ENCODE assay signal across 15 cellular contexts in genomic region chr3:171297228-171297627, GRCh38.
A peak's percentile ranks its signal among the peaks of the same experiment; 100 is the strongest.
DNase-seq lines count a peak whose midpoint lies in the region; ATAC-seq and TF ChIP-seq lines count a peak whose summit lies in the region.
"Had no signal": no experiment of that assay in that cellular context is flagged by ENCODE, and none has a peak within 500 bp of the region (broad histone marks: within the 10 kb centered on the region; RNA-seq: fewer than 3 reads in every experiment).

No MANE protein-coding gene starts in this region.

- intact Hi-C loops in psoas muscle (cut with DNase I), result no loop called here

- no peaks in the 10 kb centered on the region for H3K36me3 ChIP-seq in HEK293 (ENCODE audit: control insufficient read depth in 2 of 2, insufficient read depth in 1 of 2, low read length in 2 of 2)
- no peaks in the 10 kb centered on the region for H3K36me3 ChIP-seq in right atrium auricular region
- no peaks in the 10 kb centered on the region for H3K36me3 ChIP-seq in psoas muscle (ENCODE audit: insufficient read depth in 1 of 2, low read depth in 1 of 2)
- H3K36me3 ChIP-seq: BE2C had no signal

- H3K27me3 Mint-ChIP-seq in WTC11 (ENCODE audit: low read depth), result no peaks in the 10 kb centered on the region
- H3K27me3 Mint-ChIP-seq: CD4-positive, alpha-beta memory T cell had no signal

- WGBS in psoas muscle, 3 donors, result 52% methylated on average over 2 of the region's 2 CpGs

- TF ChIP-seq CTCF in HEK293 (tag by site-specific recombination; IDR thresholded peaks at IDR 0.05) (no peak), WTC11 (IDR thresholded peaks at IDR 0.05) (no peak), right atrium auricular region (IDR thresholded peaks at IDR 0.05) (no peak), psoas muscle (IDR thresholded peaks at IDR 0.05) (no peak)

- peaks cover 31% of the 10 kb centered on the region for H3K4me1 Mint-ChIP-seq in WTC11

- no peak for DNase-seq in WTC11 (ENCODE audit: low spot score)
- no peak for DNase-seq in right atrium auricular region (ENCODE audit: low spot score)
- no peak for DNase-seq in psoas muscle
- DNase-seq in activated CD4-positive, CD25-positive, alpha-beta regulatory T cell treated with anti-CD3 and anti-CD28 coated beads, Interleukin-2, amount 50 U/mL, for 72 hours, result no peak
- no peak for DNase-seq in NCI-H2081 treated with DMSO at 0.1 percent for 48 hours (lab: John Stamatoyannopoulos, UW)
- DNase-seq in anterior cingulate cortex (lab: John Stamatoyannopoulos, UW), result no peak
- DNase-seq: BE2C; CD4-positive, alpha-beta memory T cell; DMS79; GOT3; H9 had no signal

- H3K4me1 ChIP-seq in HEK293 (ENCODE audit: control insufficient read depth, insufficient read depth, low read length), result no peaks in the 10 kb centered on the region
- peaks cover 0 to 29% of the 10 kb centered on the region in 2 donors for H3K4me1 ChIP-seq in right atrium auricular region
- peaks cover 24% of the 10 kb centered on the region for H3K4me1 ChIP-seq in psoas muscle
- H3K4me1 ChIP-seq: A549, BE2C had no signal

- peaks cover 3% of the 10 kb centered on the region; the same call in 1 of the 2 replicates for H3K9me3 Mint-ChIP-seq in WTC11
- H3K9me3 Mint-ChIP-seq: H9 had no signal

- ATAC-seq in WTC11, result no peak
- ATAC-seq in psoas muscle, result peak in 3 of 4 donors; percentile 3 to 7 (median 4)
- ATAC-seq: A549, HepG2 had no signal

- 0 out of 2 replicates have a peak overlapping the region, but pooled peaks have one; percentile 1 for H3K27ac Mint-ChIP-seq in WTC11
- H3K27ac Mint-ChIP-seq: H9 had no signal

- peaks cover 8% of the 10 kb centered on the region for H3K36me3 Mint-ChIP-seq in WTC11

- H3K9me3 ChIP-seq in HEK293 (ENCODE audit: control insufficient read depth, insufficient read depth, low read depth, low read length) (no peaks in the 10 kb centered on the region), right atrium auricular region (no peaks in the 10 kb centered on the region), psoas muscle (no peaks in the 10 kb centered on the region)
- H3K9me3 ChIP-seq: A549, BE2C had no signal

- CTCF ChIA-PET in HEK293 (lab: Yijun Ruan, JAX) (interaction anchor here (0.6 kb wide), 1 partner anchor 65 kb away, joined by 3 read pairs; no protein-coding TSS in a partner anchor), WTC11 (lab: Charles Lee) (no interaction called here)

- no peak overlapping the region for H3K4me3 Mint-ChIP-seq in WTC11
- H3K4me3 Mint-ChIP-seq: CD4-positive, alpha-beta memory T cell; H9 had no signal

- H3K27me3 ChIP-seq in right atrium auricular region, result no peaks in the 10 kb centered on the region
- H3K27me3 ChIP-seq in psoas muscle (ENCODE audit: insufficient read depth in 3 of 3, low read length in 2 of 3), result no peaks in the 10 kb centered on the region
- H3K27me3 ChIP-seq: BE2C had no signal

- no peak overlapping the region for H3K4me3 ChIP-seq in HEK293 (ENCODE audit: low read depth, low read length)
- no peak overlapping the region for H3K4me3 ChIP-seq in right atrium auricular region
- no peak overlapping the region for H3K4me3 ChIP-seq in psoas muscle
- H3K4me3 ChIP-seq: A549 had no signal

- no peak overlapping the region for H3K27ac ChIP-seq in HEK293 (ENCODE audit: extremely low read depth, low read depth, low read length)
- H3K27ac ChIP-seq in right atrium auricular region, result peak overlapping the region; percentile 27 to 86
- peak overlapping the region; percentile 48 for H3K27ac ChIP-seq in psoas muscle
- H3K27ac ChIP-seq: A549, C4-2B had no signal

- POLR2A ChIA-PET in HEK293 (lab: Yijun Ruan, JAX), result no interaction called here
- POLR2A ChIA-PET in WTC11 (lab: Charles Lee), result no interaction called here

TF ChIP-seq in HEK293, 187 proteins besides CTCF, POLR2A, EP300 and RAD21 (continues in another document):
- TF ChIP-seq PRDM4 (tag by site-specific recombination; IDR thresholded peaks at IDR 0.05) (peak; percentile 55; the same call in 1 of the 2 replicates), PRDM1 (tag by site-specific recombination; IDR thresholded peaks at IDR 0.05) (peak; percentile 23; the same call in 1 of the 2 replicates), ZNF585B (tag by site-specific recombination; IDR thresholded peaks at IDR 0.05) (no peak)

TF ChIP-seq in WTC11, 78 proteins besides CTCF, POLR2A, EP300 and RAD21:
- no peak for TF ChIP-seq PREB (CRISPR knock-in tag; IDR thresholded peaks at IDR 0.05; ENCODE audit: borderline replicate concordance)
- TF ChIP-seq FOXK1 (CRISPR knock-in tag; IDR thresholded peaks at IDR 0.05), result no peak
- no peak for TF ChIP-seq ZNF263 (CRISPR knock-in tag; IDR thresholded peaks at IDR 0.05; ENCODE audit: low read depth)
- no peak for TF ChIP-seq GRHL2 (CRISPR knock-in tag; IDR thresholded peaks at IDR 0.05; ENCODE audit: insufficient replicate concordance, severe bottlenecking)
- no peak for TF ChIP-seq ZNF671 (CRISPR knock-in tag; IDR thresholded peaks at IDR 0.05)
- TF ChIP-seq ZNF121 (CRISPR knock-in tag; IDR thresholded peaks at IDR 0.05), result no peak
- no peak for TF ChIP-seq TP53 (CRISPR knock-in tag; IDR thresholded peaks at IDR 0.05)
- TF ChIP-seq STAT6 (CRISPR knock-in tag; conservative IDR thresholded peaks at IDR 0.05; ENCODE audit: low read depth), result no peak
- TF ChIP-seq ATF2 (CRISPR knock-in tag; IDR thresholded peaks at IDR 0.05; ENCODE audit: borderline replicate concordance, low read depth), result no peak
TF ChIP-seq in WTC11: peak in this region for 0.
